ENCODE assay signal across 31 cellular contexts in the genomic region with DNA sequence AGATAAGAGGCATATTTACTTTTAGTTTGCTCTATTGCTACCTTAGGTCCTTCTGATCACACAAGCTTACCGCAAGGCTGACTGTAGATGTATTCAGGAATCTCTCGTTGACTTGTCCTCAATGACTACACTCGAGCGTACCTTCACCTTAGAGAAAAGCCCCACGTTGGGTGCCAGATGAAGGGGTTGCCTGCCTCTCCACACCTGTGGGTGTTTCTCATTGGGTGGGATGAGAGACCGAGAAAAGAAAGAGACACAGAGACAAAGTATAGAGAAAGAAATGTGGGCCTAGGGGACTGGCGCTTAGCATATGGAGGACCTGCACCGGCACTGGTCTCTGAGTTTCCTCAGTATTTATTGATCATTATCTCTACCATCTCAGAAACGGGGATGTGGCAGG. TPM values are rescaled to one million over a fixed set of nuclear protein-coding genes. Genes with fewer than 3 reads are reported as not detected.
"Had no signal": no experiment of that assay in that cellular context is flagged by ENCODE, and none has a peak within 500 bp of the region (broad histone marks: within the 10 kb centered on the region; RNA-seq: fewer than 3 reads in every experiment).

No MANE protein-coding gene starts in this region.

- H3K4me3 Mint-ChIP-seq: dendritic cell treated with granulocyte-macrophage colony-stimulating factor and Interleukin-4, amounts not matched to agents 40 ng/mL and 50 ng/mL, for 4 days; memory B cell; mesothelial cell of epicardium; naive B cell; naive thymus-derived CD8-positive, alpha-beta T cell had no signal

- ATAC-seq: esophagus mucosa; gastrocnemius medialis; heart right ventricle; left cardiac atrium; left lung; left ventricle myocardium superior; lower lobe of right lung; mucosa of descending colon; naive thymus-derived CD8-positive, alpha-beta T cell had no signal

- DNase-seq: colonic mucosa; cortex of kidney; effector memory CD4-positive, alpha-beta T cell; erythroblast; esophagus squamous epithelium; foreskin fibroblast; foreskin melanocyte; gastrocnemius medialis; glutamatergic neuron; head of caudate nucleus; heart right ventricle; hippocampal formation; left cardiac atrium; left lung; left ventricle myocardium superior; lower lobe of right lung; mammary epithelial cell; mucosa of descending colon; naive B cell; naive thymus-derived CD8-positive, alpha-beta T cell had no signal

- H3K27ac ChIP-seq: colonic mucosa, epithelial cell of prostate, esophagus squamous epithelium, gastrocnemius medialis, heart right ventricle, left lung, lower lobe of right lung had no signal

- H3K4me1 Mint-ChIP-seq: memory B cell, mesothelial cell of epicardium, naive B cell had no signal

- H3K4me3 ChIP-seq: colonic mucosa, esophagus squamous epithelium, gastrocnemius medialis, heart right ventricle, left lung, lower lobe of right lung, mucosa of descending colon had no signal

- H3K4me1 ChIP-seq: colonic mucosa, esophagus squamous epithelium, gastrocnemius medialis, heart right ventricle, left lung, lower lobe of right lung had no signal

- H3K27me3 ChIP-seq: colonic mucosa, gastrocnemius medialis had no signal

- H3K36me3 ChIP-seq: colonic mucosa, esophagus squamous epithelium, gastrocnemius medialis, heart right ventricle, left lung, lower lobe of right lung had no signal

- H3K27ac Mint-ChIP-seq: dendritic cell treated with granulocyte-macrophage colony-stimulating factor and Interleukin-4, amounts not matched to agents 40 ng/mL and 50 ng/mL, for 4 days; memory B cell; mesothelial cell of epicardium; naive B cell; naive thymus-derived CD8-positive, alpha-beta T cell had no signal

- H3K9me3 ChIP-seq: colonic mucosa, gastrocnemius medialis had no signal

RNA-seq across cellular contexts. Expression of a gene that starts 51.8 kb away (rescaled TPM):
- total RNA-seq: colonic mucosa; dermis microvascular lymphatic vessel endothelial cell; esophagus mucosa; gastrocnemius medialis; glomerular endothelial cell; heart right ventricle; kidney epithelial cell; left lung; left ventricle myocardium superior; lower lobe of right lung; mammary epithelial cell; mesenteric fat pad; mucosa of descending colon; myocyte; naive thymus-derived CD8-positive, alpha-beta T cell had no signal
- polyA plus RNA-seq: heart right ventricle; keratinocyte; mammary epithelial cell; naive thymus-derived CD8-positive, alpha-beta T cell had no signal
